17 cellular contexts compared by ENCODE assay signal in genomic region chr22:30873086-30873650, GRCh38.
A peak's percentile ranks its signal among the peaks of the same experiment; 100 is the strongest.
DNase-seq lines count a peak whose midpoint lies in the region; ATAC-seq, FAIRE-seq and TF ChIP-seq lines count a peak whose summit lies in the region.
"Had no signal": no experiment of that assay in that cellular context is flagged by ENCODE, and none has a peak within 500 bp of the region (broad histone marks: within the 10 kb centered on the region; RNA-seq: fewer than 3 reads in every experiment).

No MANE protein-coding gene starts in this region.

- H3K9me3 ChIP-seq in H1 (ENCODE audit: insufficient read depth in 2 of 2, low read depth in 1 of 2, low read length in 1 of 2) = no peaks in the 10 kb centered on the region
- H3K9me3 ChIP-seq in pancreas = no peaks in the 10 kb centered on the region
- H3K9me3 ChIP-seq: BLaER1 had no signal

- no peak overlapping the region for H2AK5ac ChIP-seq in H1 (ENCODE audit: low read depth, low read length)

- H3K56ac ChIP-seq in H1 (replicated peaks; ENCODE audit: insufficient read length, low read depth, low read length) = no peak overlapping the region

- H4K8ac ChIP-seq in H1 (ENCODE audit: extremely low read depth, insufficient read depth, low read length) = no peak overlapping the region; the same call in 1 of the 2 replicates

- intact Hi-C loops in cardiac septum (cut with DNase I) (no loop called here), Right ventricle myocardium inferior (cut with DNase I) (no loop called here), pancreas (cut with DNase I) (no loop called here)

- H2BK12ac ChIP-seq in H1 (ENCODE audit: low read depth, low read length) = no peak overlapping the region

- H4K20me1 ChIP-seq in H1 (replicated peaks in 1 of 2; ENCODE audit: control insufficient read depth in 1 of 2, insufficient read depth in 2 of 2, low read length in 2 of 2) = peaks cover 0 to 1% of the 10 kb centered on the region in 2 experiments
- H4K20me1 ChIP-seq: BLaER1 had no signal

- H3K27me3 ChIP-seq in H1 (replicated peaks in 1 of 4; ENCODE audit: control insufficient read depth in 3 of 4, extremely low read depth in 1 of 4, insufficient read depth in 3 of 4, low read length in 3 of 4) (no peaks in the 10 kb centered on the region), pancreas (no peaks in the 10 kb centered on the region)
- H3K27me3 ChIP-seq: BLaER1 had no signal

- H3K18ac ChIP-seq in H1 (ENCODE audit: extremely low read depth, low read length) = no peak overlapping the region

- TF ChIP-seq EP300 in H1 (IDR thresholded peaks at IDR 0.05; ENCODE audit: borderline replicate concordance in 1 of 2, low read depth in 2 of 2, low read length in 2 of 2) = no peak

- no peak for FAIRE-seq in H1 (lab: Jason Lieb, UNC)
- no peak for FAIRE-seq in pancreas (lab: Jason Lieb, UNC)
- FAIRE-seq: GM12878, GM19239, K562 had no signal

- TF ChIP-seq CTCF in H1 (IDR thresholded peaks at IDR 0.05; ENCODE audit: control extremely low read depth in 1 of 3, insufficient read depth in 1 of 3, low read depth in 1 of 3, low read length in 3 of 3) (no peak), pancreas (IDR thresholded peaks at IDR 0.05) (no peak)

- no peaks in the 10 kb centered on the region for H3K23me2 ChIP-seq in H1 (ENCODE audit: low read depth, low read length)

- H3K4me1 ChIP-seq in H1 (replicated peaks in 1 of 4; ENCODE audit: control insufficient read depth in 3 of 4, insufficient read depth in 4 of 4, low read length in 3 of 4) (peaks cover 0 to 2% (median 0%) of the 10 kb centered on the region in 4 experiments; a peak in 1 of 7 replicates), pancreas (no peaks in the 10 kb centered on the region)

- CTCF ChIA-PET in H1 (lab: Charles Lee; ENCODE audit: partially characterized antibody) = interaction anchor here (1.1 to 10.8 kb wide), 5 partner anchors 10 to 110 kb away, joined by 3 to 73 read pairs (median 4); no protein-coding TSS in a partner anchor

- H3K27ac ChIP-seq in H1 (ENCODE audit: low read depth, low read length) (no peak overlapping the region), pancreas (no peak overlapping the region)
- H3K27ac ChIP-seq: BLaER1, GM23248 had no signal

- POLR2A ChIA-PET in H1 (lab: Charles Lee; ENCODE audit: partially characterized antibody) = interaction anchor here (1.0 kb wide), 1 partner anchor 12 kb away, joined by 3 read pairs; no protein-coding TSS in a partner anchor

- H3K14ac ChIP-seq in H1 (ENCODE audit: insufficient read length) = no peak overlapping the region

- DNase-seq in cardiac septum (ENCODE audit: low spot score) (peak; percentile 69), Right ventricle myocardium inferior (ENCODE audit: missing footprints) (no peak), H1 (ENCODE audit: low read depth in 1 of 2, low spot score in 2 of 2) (no peak), pancreas (peak in 4 of 6 donors; percentile 2 to 35 (median 18)), dedifferentiated amniotic fluid mesenchymal stem cell (ENCODE audit: extremely low spot score) (no peak), cerebellar nuclear complex (lab: John Stamatoyannopoulos, UW) (no peak)
- DNase-seq: CD4-positive, alpha-beta memory T cell; GM23248; NCI-H1092 treated with DMSO at 0.1 percent for 48 hours; NCI-H2081; NCI-H446; SHP77 had no signal

- 95% methylated on average over 8 of the region's 9 CpGs; no CpG with 5 or more reads in 1 of the 2 experiments for WGBS in H1 (ENCODE audit: extremely low coverage in 1 of 2, insufficient coverage in 1 of 2, insufficient read length in 1 of 2, insufficient replicate concordance in 2 of 2, low coverage in 1 of 2, low lambda C conversion rate in 2 of 2, missing lambda C conversion rate in 1 of 2), 2 experiments
- WGBS in pancreas, 2 donors = 95 to 96% methylated on average over 8 to 9 of the region's 9 CpGs

- H3K23ac ChIP-seq in H1 (ENCODE audit: insufficient read length) = no peak overlapping the region

- H3K4me2 ChIP-seq in H1 (ENCODE audit: insufficient read depth in 1 of 2, low read depth in 2 of 2, low read length in 2 of 2) = no peak overlapping the region
- H3K4me2 ChIP-seq: BLaER1 had no signal

- H2BK20ac ChIP-seq in H1 (ENCODE audit: low read length) = no peak overlapping the region

- H3K36me3 ChIP-seq in H1 (ENCODE audit: control insufficient read depth in 2 of 4, insufficient read depth in 4 of 4, low read length in 3 of 4) (no peaks in the 10 kb centered on the region), pancreas (no peaks in the 10 kb centered on the region)
- H3K36me3 ChIP-seq: BLaER1 had no signal

- 0 out of 2 replicates have a peak overlapping the region, but pooled peaks have one; percentile 16 for H2BK5ac ChIP-seq in H1 (ENCODE audit: low read depth, low read length)

- no peak overlapping the region for H2BK15ac ChIP-seq in H1 (ENCODE audit: low read length)

- H4K5ac ChIP-seq in H1 (ENCODE audit: insufficient read length, low read depth, low read length) = no peak overlapping the region

- no peak for TF ChIP-seq RAD21 in H1 (IDR thresholded peaks at IDR 0.05 in 1 of 2, conservative IDR thresholded peaks at IDR 0.05 in 1 of 2; ENCODE audit: low read depth in 2 of 2, low read length in 2 of 2)

- no peak overlapping the region for H2AFZ ChIP-seq in H1 (ENCODE audit: low read length)
- H2AFZ ChIP-seq: GM23248 had no signal

- H3K9ac ChIP-seq in H1 (replicated peaks in 1 of 4; ENCODE audit: extremely low read depth in 1 of 4, low read depth in 3 of 4, low read length in 3 of 4) = no peak overlapping the region
- H3K9ac ChIP-seq: BLaER1, GM23248 had no signal

- H4K91ac ChIP-seq in H1 (replicated peaks; ENCODE audit: insufficient read length, low read length) = no peak overlapping the region

- no peak for TF ChIP-seq POLR2A in H1 (IDR thresholded peaks at IDR 0.05; ENCODE audit: control extremely low read depth in 1 of 2, low read depth in 2 of 2, low read length in 2 of 2)

- no peaks in the 10 kb centered on the region for H3K79me2 ChIP-seq in H1 (ENCODE audit: control insufficient read depth in 1 of 2, insufficient read depth in 2 of 2, low read length in 2 of 2)

- ATAC-seq in Right ventricle myocardium inferior = no peak
- ATAC-seq in pancreas = no peak
- no peak for ATAC-seq in GM18498 (IDR thresholded peaks at IDR 0.05; ENCODE audit: unreplicated experiment)
- ATAC-seq: GM12878 had no signal

- H3K4me3 ChIP-seq in H1 (ENCODE audit: extremely low read depth in 1 of 4, insufficient read depth in 2 of 4, low read depth in 3 of 4, low read length in 4 of 4) (no peak overlapping the region), pancreas (no peak overlapping the region)
- H3K4me3 ChIP-seq: BLaER1, GM12878, GM23248, K562 had no signal

- no peak overlapping the region for H2BK120ac ChIP-seq in H1 (replicated peaks; ENCODE audit: low read depth, low read length)

- no peaks in the 10 kb centered on the region for H3K79me1 ChIP-seq in H1 (ENCODE audit: low read depth, low read length)

- H3K4ac ChIP-seq in H1 (replicated peaks; ENCODE audit: insufficient read length, low read depth, low read length) = no peak overlapping the region

TF ChIP-seq in H1, 55 proteins besides CTCF, POLR2A, EP300 and RAD21:
- TF ChIP-seq RFX5 (IDR thresholded peaks at IDR 0.05; ENCODE audit: borderline replicate concordance, low read depth, low read length) (no peak), SP1 (IDR thresholded peaks at IDR 0.05; ENCODE audit: low read depth, low read length) (no peak), GABPA (IDR thresholded peaks at IDR 0.05; ENCODE audit: borderline replicate concordance, insufficient read depth, low read length) (no peak), YY1 (IDR thresholded peaks at IDR 0.05; ENCODE audit: low read depth, low read length) (no peak), SP2 (IDR thresholded peaks at IDR 0.05; ENCODE audit: low read length) (no peak), NRF1 (IDR thresholded peaks at IDR 0.05; ENCODE audit: low read depth, low read length) (no peak), EZH2 (IDR thresholded peaks at IDR 0.05; ENCODE audit: low read depth, low read length, severe bottlenecking) (no peak), ATF2 (IDR thresholded peaks at IDR 0.05; ENCODE audit: low read length) (no peak), JUN (IDR thresholded peaks at IDR 0.05; ENCODE audit: low read depth, low read length) (no peak), TCF12 (IDR thresholded peaks at IDR 0.05; ENCODE audit: low read depth, low read length) (no peak), JUND (IDR thresholded peaks at IDR 0.05; ENCODE audit: low read length) (no peak), NANOG (IDR thresholded peaks at IDR 0.05; ENCODE audit: insufficient read depth, low read depth, low read length, poor library complexity, severe bottlenecking) (no peak), CREB1 (IDR thresholded peaks at IDR 0.05) (no peak), CTBP2 (IDR thresholded peaks at IDR 0.05; ENCODE audit: borderline replicate concordance, insufficient read depth, insufficient read length, low read length) (no peak), SRF (IDR thresholded peaks at IDR 0.05; ENCODE audit: low read depth, low read length) (no peak)

Comparison
In these comparisons a context has a peak if more than half of its experiments do, and no peak if none do; other contexts are left out.
1. DNase-seq: peak in cardiac septum (single experiment) and pancreas (4 of 6); none in Right ventricle myocardium inferior (single experiment), H1 (0 of 2), dedifferentiated amniotic fluid mesenchymal stem cell (single experiment) and cerebellar nuclear complex (0 of 2).